Comparison of ENCODE assay signal across 1 cellular context in the genomic region with DNA sequence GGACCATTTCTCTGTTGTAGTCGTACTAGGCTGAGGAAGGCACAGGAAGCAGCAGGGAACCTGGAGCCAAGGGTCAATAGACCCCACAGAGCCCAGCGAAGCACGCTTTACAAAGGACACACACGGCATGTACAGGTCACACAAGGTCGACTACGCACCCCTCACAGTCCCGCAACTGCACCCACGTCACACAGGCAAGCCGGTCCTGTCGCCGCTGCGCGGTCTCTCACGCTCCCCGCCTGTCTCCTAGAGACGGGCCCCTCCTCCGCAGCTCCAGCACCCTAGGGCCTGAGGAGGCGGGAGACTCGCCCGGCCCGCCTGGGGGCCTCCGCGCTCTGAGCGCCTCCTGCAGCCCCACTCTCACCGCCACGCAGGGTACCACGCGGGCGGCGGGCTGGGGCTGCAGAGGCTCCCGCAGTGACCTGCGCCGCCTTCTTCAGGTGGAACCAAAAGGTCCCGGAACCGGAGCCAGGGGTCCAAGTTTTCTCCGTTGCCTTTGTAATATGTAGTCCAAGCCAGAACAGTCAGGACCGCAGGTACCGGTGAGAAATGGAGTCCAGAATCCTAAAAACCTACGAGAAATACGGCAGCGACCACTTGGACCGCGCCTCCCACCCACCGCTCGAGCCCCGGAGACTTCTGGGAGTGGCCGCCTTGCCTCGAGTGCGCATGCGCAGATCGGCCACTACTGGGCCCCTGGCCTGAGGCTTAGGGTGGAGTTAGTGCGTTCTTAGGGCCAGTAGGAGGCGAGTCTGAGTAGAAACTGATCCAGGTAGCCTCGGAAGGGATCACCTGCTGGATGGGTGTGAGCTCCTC.
TF ChIP-seq lines count a peak whose summit lies in the region.

A gene (minus strand): TSS at position 651 of the 816 bp plus-strand sequence. CDS start 8,143 bp downstream, outside the sequence.

TF ChIP-seq in GM12878, 131 proteins besides CTCF, POLR2A, EP300 and RAD21 (continued from another document):
- TF ChIP-seq, protein P1, sequence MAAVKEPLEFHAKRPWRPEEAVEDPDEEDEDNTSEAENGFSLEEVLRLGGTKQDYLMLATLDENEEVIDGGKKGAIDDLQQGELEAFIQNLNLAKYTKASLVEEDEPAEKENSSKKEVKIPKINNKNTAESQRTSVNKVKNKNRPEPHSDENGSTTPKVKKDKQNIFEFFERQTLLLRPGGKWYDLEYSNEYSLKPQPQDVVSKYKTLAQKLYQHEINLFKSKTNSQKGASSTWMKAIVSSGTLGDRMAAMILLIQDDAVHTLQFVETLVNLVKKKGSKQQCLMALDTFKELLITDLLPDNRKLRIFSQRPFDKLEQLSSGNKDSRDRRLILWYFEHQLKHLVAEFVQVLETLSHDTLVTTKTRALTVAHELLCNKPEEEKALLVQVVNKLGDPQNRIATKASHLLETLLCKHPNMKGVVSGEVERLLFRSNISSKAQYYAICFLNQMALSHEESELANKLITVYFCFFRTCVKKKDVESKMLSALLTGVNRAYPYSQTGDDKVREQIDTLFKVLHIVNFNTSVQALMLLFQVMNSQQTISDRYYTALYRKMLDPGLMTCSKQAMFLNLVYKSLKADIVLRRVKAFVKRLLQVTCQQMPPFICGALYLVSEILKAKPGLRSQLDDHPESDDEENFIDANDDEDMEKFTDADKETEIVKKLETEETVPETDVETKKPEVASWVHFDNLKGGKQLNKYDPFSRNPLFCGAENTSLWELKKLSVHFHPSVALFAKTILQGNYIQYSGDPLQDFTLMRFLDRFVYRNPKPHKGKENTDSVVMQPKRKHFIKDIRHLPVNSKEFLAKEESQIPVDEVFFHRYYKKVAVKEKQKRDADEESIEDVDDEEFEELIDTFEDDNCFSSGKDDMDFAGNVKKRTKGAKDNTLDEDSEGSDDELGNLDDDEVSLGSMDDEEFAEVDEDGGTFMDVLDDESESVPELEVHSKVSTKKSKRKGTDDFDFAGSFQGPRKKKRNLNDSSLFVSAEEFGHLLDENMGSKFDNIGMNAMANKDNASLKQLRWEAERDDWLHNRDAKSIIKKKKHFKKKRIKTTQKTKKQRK (IDR thresholded peaks at IDR 0.05; ENCODE audit: low read depth, low read length): no peak
- TF ChIP-seq CREB1 (IDR thresholded peaks at IDR 0.05; ENCODE audit: low read depth): 0 out of 2 replicates have a peak, but pooled peaks have one; percentile 9
- TF ChIP-seq, protein P2, sequence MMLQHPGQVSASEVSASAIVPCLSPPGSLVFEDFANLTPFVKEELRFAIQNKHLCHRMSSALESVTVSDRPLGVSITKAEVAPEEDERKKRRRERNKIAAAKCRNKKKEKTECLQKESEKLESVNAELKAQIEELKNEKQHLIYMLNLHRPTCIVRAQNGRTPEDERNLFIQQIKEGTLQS (IDR thresholded peaks at IDR 0.05; ENCODE audit: borderline replicate concordance, extremely low read depth, low read depth, low read length): no peak
- TF ChIP-seq IKZF1 (conservative IDR thresholded peaks at IDR 0.05): peak; percentile 42
- no peak for TF ChIP-seq ZZZ3 (IDR thresholded peaks at IDR 0.05; ENCODE audit: control insufficient read depth, insufficient read length, low read depth)
- TF ChIP-seq BMI1 (IDR thresholded peaks at IDR 0.05; ENCODE audit: borderline replicate concordance): peak; percentile 54; the same call in 1 of the 2 replicates
- TF ChIP-seq EED (IDR thresholded peaks at IDR 0.05; ENCODE audit: low read depth): 0 out of 2 replicates have a peak, but pooled peaks have one; percentile 18
- peak; percentile 63 for TF ChIP-seq POLR2AphosphoS5 (IDR thresholded peaks at IDR 0.05; ENCODE audit: low read length)
- 0 out of 2 replicates have a peak, but pooled peaks have one; percentile 42 for TF ChIP-seq LARP7 (IDR thresholded peaks at IDR 0.05)
- TF ChIP-seq, protein P3, sequence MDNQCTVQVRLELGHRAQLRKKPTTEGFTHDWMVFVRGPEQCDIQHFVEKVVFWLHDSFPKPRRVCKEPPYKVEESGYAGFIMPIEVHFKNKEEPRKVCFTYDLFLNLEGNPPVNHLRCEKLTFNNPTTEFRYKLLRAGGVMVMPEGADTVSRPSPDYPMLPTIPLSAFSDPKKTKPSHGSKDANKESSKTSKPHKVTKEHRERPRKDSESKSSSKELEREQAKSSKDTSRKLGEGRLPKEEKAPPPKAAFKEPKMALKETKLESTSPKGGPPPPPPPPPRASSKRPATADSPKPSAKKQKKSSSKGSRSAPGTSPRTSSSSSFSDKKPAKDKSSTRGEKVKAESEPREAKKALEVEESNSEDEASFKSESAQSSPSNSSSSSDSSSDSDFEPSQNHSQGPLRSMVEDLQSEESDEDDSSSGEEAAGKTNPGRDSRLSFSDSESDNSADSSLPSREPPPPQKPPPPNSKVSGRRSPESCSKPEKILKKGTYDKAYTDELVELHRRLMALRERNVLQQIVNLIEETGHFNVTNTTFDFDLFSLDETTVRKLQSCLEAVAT (IDR thresholded peaks at IDR 0.05): no peak
- TF ChIP-seq PML (IDR thresholded peaks at IDR 0.05; ENCODE audit: low read length): peak; percentile 47; the same call in 1 of the 2 replicates
- 0 out of 2 replicates have a peak, but pooled peaks have one; percentile 32 for TF ChIP-seq PAX5 (IDR thresholded peaks at IDR 0.05; ENCODE audit: borderline replicate concordance, low read depth, low read length)
- TF ChIP-seq RB1 (IDR thresholded peaks at IDR 0.05; ENCODE audit: borderline replicate concordance): 0 out of 2 replicates have a peak, but pooled peaks have one; percentile 53
- TF ChIP-seq, protein P4, sequence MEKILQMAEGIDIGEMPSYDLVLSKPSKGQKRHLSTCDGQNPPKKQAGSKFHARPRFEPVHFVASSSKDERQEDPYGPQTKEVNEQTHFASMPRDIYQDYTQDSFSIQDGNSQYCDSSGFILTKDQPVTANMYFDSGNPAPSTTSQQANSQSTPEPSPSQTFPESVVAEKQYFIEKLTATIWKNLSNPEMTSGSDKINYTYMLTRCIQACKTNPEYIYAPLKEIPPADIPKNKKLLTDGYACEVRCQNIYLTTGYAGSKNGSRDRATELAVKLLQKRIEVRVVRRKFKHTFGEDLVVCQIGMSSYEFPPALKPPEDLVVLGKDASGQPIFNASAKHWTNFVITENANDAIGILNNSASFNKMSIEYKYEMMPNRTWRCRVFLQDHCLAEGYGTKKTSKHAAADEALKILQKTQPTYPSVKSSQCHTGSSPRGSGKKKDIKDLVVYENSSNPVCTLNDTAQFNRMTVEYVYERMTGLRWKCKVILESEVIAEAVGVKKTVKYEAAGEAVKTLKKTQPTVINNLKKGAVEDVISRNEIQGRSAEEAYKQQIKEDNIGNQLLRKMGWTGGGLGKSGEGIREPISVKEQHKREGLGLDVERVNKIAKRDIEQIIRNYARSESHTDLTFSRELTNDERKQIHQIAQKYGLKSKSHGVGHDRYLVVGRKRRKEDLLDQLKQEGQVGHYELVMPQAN (conservative IDR thresholded peaks at IDR 0.05): 0 out of 2 replicates have a peak, but pooled peaks have one; percentile 31
- TF ChIP-seq KLF5 (IDR thresholded peaks at IDR 0.05; ENCODE audit: partially characterized antibody): no peak
- TF ChIP-seq ZNF384 (IDR thresholded peaks at IDR 0.05; ENCODE audit: borderline replicate concordance, low read depth, low read length): no peak
- TF ChIP-seq MXI1 (IDR thresholded peaks at IDR 0.05; ENCODE audit: low read depth, low read length): peak; percentile 16; the same call in 1 of the 2 replicates
- TF ChIP-seq BHLHE40 (IDR thresholded peaks at IDR 0.05; ENCODE audit: borderline replicate concordance in 1 of 2, low read depth in 2 of 2, low read length in 1 of 2): 0 out of 4 replicates have a peak, but pooled peaks of 1 of the 2 experiments have one; percentile 14
- 0 out of 2 replicates have a peak, but pooled peaks have one; percentile 50 for TF ChIP-seq ZNF207 (IDR thresholded peaks at IDR 0.05; ENCODE audit: borderline replicate concordance)
- TF ChIP-seq RUNX3 (IDR thresholded peaks at IDR 0.05; ENCODE audit: low read length): peak; percentile 39; the same call in 1 of the 2 replicates
- TF ChIP-seq CHD4 (IDR thresholded peaks at IDR 0.05): no peak
- peak in 1 of 2 experiments; percentile 21; a peak in 1 of 3 replicates for TF ChIP-seq EGR1 (IDR thresholded peaks at IDR 0.05; ENCODE audit: borderline replicate concordance in 1 of 2, low read depth in 2 of 2, low read length in 2 of 2)
- TF ChIP-seq DPF2 (IDR thresholded peaks at IDR 0.05): 0 out of 2 replicates have a peak, but pooled peaks have one; percentile 31
- peak; percentile 57; the same call in 1 of the 2 replicates for TF ChIP-seq ASH2L (IDR thresholded peaks at IDR 0.05; ENCODE audit: borderline replicate concordance, low read depth)
- TF ChIP-seq NR2F1 (conservative IDR thresholded peaks at IDR 0.05): peak; percentile 65
TF ChIP-seq in GM12878: peak in this region for 20.
